33 cellular contexts compared by ENCODE assay signal in the genomic region with DNA sequence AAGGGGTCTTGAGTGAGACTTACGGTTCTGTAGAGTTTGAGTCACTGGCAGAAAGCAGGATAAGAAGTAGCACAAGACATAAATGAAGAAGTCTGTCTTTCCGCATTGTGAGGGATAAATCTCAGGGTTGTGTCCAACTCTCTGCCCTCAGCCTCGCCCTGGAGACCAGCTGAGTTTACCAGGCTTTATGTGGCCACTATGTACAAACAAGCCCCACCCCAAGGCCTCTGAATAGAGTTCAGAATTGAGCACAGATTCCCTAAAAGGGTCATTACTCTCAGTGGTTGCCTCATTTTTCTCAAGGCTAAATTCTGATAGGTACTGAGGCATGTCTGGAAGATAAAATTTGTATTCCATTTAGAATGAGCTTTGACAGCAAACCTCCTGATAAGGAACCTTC. TPM values are rescaled to one million over a fixed set of nuclear protein-coding genes. Genes with fewer than 3 reads are reported as not detected.
"Had no signal": no experiment of that assay in that cellular context is flagged by ENCODE, and none has a peak within 500 bp of the region (broad histone marks: within the 10 kb centered on the region; RNA-seq: fewer than 3 reads in every experiment).

Gene PZP, minus strand, starts transcription at position 160 of the 400 bp plus-strand sequence. Its CDS starts 54 bp downstream, at position 106.

- H3K27me3 ChIP-seq: neural progenitor cell, ovary, spleen, suprapubic skin, testis, tibial nerve, upper lobe of left lung, vagina had no signal

- DNase-seq: naive B cell; naive thymus-derived CD8-positive, alpha-beta T cell; nephron progenitor cell; occipital lobe; ovary; posterior cingulate gyrus; psoas muscle; right cardiac atrium; spleen; stimulated activated CD4-positive, alpha-beta T cell treated with anti-CD3 and anti-CD28 coated beads, Interleukin-12 subunit alpha, Interleukin-12 subunit beta, amount 100 ng/mL, for 4 hours; stimulated activated CD4-positive, alpha-beta T cell treated with anti-CD3 and anti-CD28 coated beads, Interleukin-1b, Interleukin-23, amount 100 ng/mL, for 48 hours; stimulated activated CD4-positive, alpha-beta T cell treated with anti-CD3 and anti-CD28 coated beads, Interleukin-4, amount 100 ng/mL, for 1 hour; stimulated activated CD4-positive, alpha-beta T cell treated with anti-CD3 and anti-CD28 coated beads, Interleukin-4, amount 100 ng/mL, for 4 hours; stimulated activated CD8-positive, alpha-beta memory T cell treated with anti-CD3 and anti-CD28 coated beads, Interleukin-4, amount 100 ng/mL, for 48 hours; stimulated activated naive CD4-positive, alpha-beta T cell; stimulated activated naive CD8-positive, alpha-beta T cell treated with anti-CD3 and anti-CD28 coated beads, Interleukin-15, Interleukin-2, amounts not matched to agents 100 U/mL and 50 U/mL, for 24 hours; substantia nigra; testis; trophoblast cell; upper lobe of left lung had no signal

- H3K36me3 Mint-ChIP-seq: natural killer cell treated with Interleukin-12 subunit alpha and Interleukin-12 subunit beta and Interleukin-15 and Interleukin-18, amount 100 ng/mL, for 72 hours; neural progenitor cell; stimulated activated memory B cell treated with anti-CD40 and anti-IgM and Interleukin-4, amounts not matched to agents 10 μg/mL and 1 μg/mL and 100 μg/mL, for 72 hours had no signal

- H3K27ac Mint-ChIP-seq: naive thymus-derived CD8-positive, alpha-beta T cell; natural killer cell treated with Interleukin-12 subunit alpha and Interleukin-12 subunit beta and Interleukin-15 and Interleukin-18, amount 100 ng/mL, for 72 hours; nephron progenitor cell; neural progenitor cell; progenitor cell of endocrine pancreas; stimulated activated memory B cell treated with anti-CD40 and anti-IgM and Interleukin-4, amounts not matched to agents 10 μg/mL and 1 μg/mL and 100 μg/mL, for 72 hours had no signal

- H3K4me3 ChIP-seq: neural progenitor cell, ovary, psoas muscle, skin epidermis, smooth muscle cell, spleen, suprapubic skin, testis, tibial nerve, upper lobe of left lung, vagina had no signal

- H3K36me3 ChIP-seq: neural progenitor cell, ovary, spleen, suprapubic skin, tibial nerve, upper lobe of left lung, vagina had no signal

- H3K27me3 Mint-ChIP-seq: naive B cell; naive thymus-derived CD8-positive, alpha-beta T cell; natural killer cell treated with Interleukin-12 subunit alpha and Interleukin-12 subunit beta and Interleukin-15 and Interleukin-18, amount 100 ng/mL, for 72 hours; progenitor cell of endocrine pancreas had no signal

- H3K4me3 Mint-ChIP-seq: naive B cell; naive thymus-derived CD8-positive, alpha-beta T cell; natural killer cell treated with Interleukin-12 subunit alpha and Interleukin-12 subunit beta and Interleukin-15 and Interleukin-18, amount 100 ng/mL, for 72 hours; nephron progenitor cell; neural progenitor cell; stimulated activated memory B cell treated with anti-CD40 and anti-IgM and Interleukin-4, amounts not matched to agents 10 μg/mL and 1 μg/mL and 100 μg/mL, for 72 hours had no signal

- H3K4me1 Mint-ChIP-seq: naive B cell; nephron progenitor cell; neural progenitor cell; stimulated activated memory B cell treated with anti-CD40 and anti-IgM and Interleukin-4, amounts not matched to agents 10 μg/mL and 1 μg/mL and 100 μg/mL, for 72 hours had no signal

- ATAC-seq: naive thymus-derived CD8-positive, alpha-beta T cell; natural killer cell treated with Interleukin-12 subunit alpha and Interleukin-12 subunit beta and Interleukin-15 and Interleukin-18, amount 100 ng/mL, for 72 hours; psoas muscle; right cardiac atrium; sciatic nerve; stimulated activated memory B cell treated with anti-CD40 and anti-IgM and Interleukin-4, amounts not matched to agents 10 μg/mL and 1 μg/mL and 100 μg/mL, for 72 hours; stimulated activated naive CD8-positive, alpha-beta T cell treated with anti-CD3 and anti-CD28 coated beads, Interleukin-15, Interleukin-2, amounts not matched to agents 100 U/mL and 50 U/mL, for 24 hours had no signal

- H3K9me3 Mint-ChIP-seq: natural killer cell treated with Interleukin-12 subunit alpha and Interleukin-12 subunit beta and Interleukin-15 and Interleukin-18, amount 100 ng/mL, for 72 hours; nephron progenitor cell; neural progenitor cell had no signal

- H3K4me1 ChIP-seq: neural progenitor cell, parathyroid adenoma, psoas muscle, spleen, suprapubic skin, testis, tibial nerve, upper lobe of left lung, vagina had no signal

- H3K9me3 ChIP-seq: psoas muscle, spleen, suprapubic skin, testis, tibial nerve, upper lobe of left lung, vagina had no signal

- H3K27ac ChIP-seq: neural progenitor cell, ovary, parathyroid adenoma, psoas muscle, skin epidermis, spleen, suprapubic skin, testis, tibial nerve, upper lobe of left lung, vagina had no signal

RNA-seq across cellular contexts. Expression of gene PZP, which starts in this region (rescaled TPM):
- total RNA-seq: naive thymus-derived CD8-positive, alpha-beta T cell; natural killer cell treated with Interleukin-12 subunit alpha and Interleukin-12 subunit beta and Interleukin-15 and Interleukin-18, amount 100 ng/mL, for 72 hours; occipital lobe; osteoblast; renal cortical epithelial cell; smooth muscle cell; vagina had no signal
- polyA plus RNA-seq: smooth muscle cell had no signal
